Comparison of ENCODE assay signal across 1 cellular context in genomic region chr21:42009831-42010506, GRCh38.
A peak's percentile ranks its signal among the peaks of the same experiment; 100 is the strongest.
TF ChIP-seq lines count a peak whose summit lies in the region.

TSS of gene ZBTB21 (minus strand) at chr21:42010360. CDS start at chr21:41994095, 16,265 bp downstream.

TF ChIP-seq in K562, 482 proteins besides CTCF, POLR2A, EP300 and RAD21 (continued from another document and continues in another):
- TF ChIP-seq ZNF175 (CRISPR knock-in tag; IDR thresholded peaks at IDR 0.05; ENCODE audit: low read depth) (peak; percentile 34; the same call in 1 of the 2 replicates), THRAP3 (IDR thresholded peaks at IDR 0.05; ENCODE audit: borderline replicate concordance) (no peak), RBM39 (optimal IDR thresholded peaks at IDR 0.05; ENCODE audit: low read depth, low read length) (no peak), XRCC3 (IDR thresholded peaks at IDR 0.05) (no peak), ZNF121 (CRISPR knock-in tag; conservative IDR thresholded peaks at IDR 0.05) (no peak), MTF1 (CRISPR knock-in tag; IDR thresholded peaks at IDR 0.05; ENCODE audit: borderline replicate concordance) (no peak), MCM7 (IDR thresholded peaks at IDR 0.05) (no peak), KAT2B (IDR thresholded peaks at IDR 0.05; ENCODE audit: low read depth, low read length) (no peak), MITF (IDR thresholded peaks at IDR 0.05) (peak; percentile 48; the same call in 1 of the 2 replicates), HOXB6 (CRISPR knock-in tag; IDR thresholded peaks at IDR 0.05; ENCODE audit: borderline replicate concordance) (no peak), FOXK2 (conservative IDR thresholded peaks at IDR 0.05 in 1 of 2, IDR thresholded peaks at IDR 0.05 in 1 of 2; ENCODE audit: low read depth in 2 of 2) (peak; percentile 16 to 37; a peak in 2 of 4 replicates), ZSCAN29 (IDR thresholded peaks at IDR 0.05) (no peak), JUNB (CRISPR knock-in tag; conservative IDR thresholded peaks at IDR 0.05) (peak; percentile 83), NELFE (IDR thresholded peaks at IDR 0.05; ENCODE audit: insufficient read depth, insufficient read length) (no peak), PYGO2 (tag; IDR thresholded peaks at IDR 0.05) (no peak), KHSRP (IDR thresholded peaks at IDR 0.05) (peak; percentile 98), NR2F6 (CRISPR knock-in tag; IDR thresholded peaks at IDR 0.05) (0 out of 2 replicates have a peak, but pooled peaks have one; percentile 42), TCF3 (CRISPR knock-in tag; IDR thresholded peaks at IDR 0.05) (no peak), ZNF639 (CRISPR knock-in tag; conservative IDR thresholded peaks at IDR 0.05 in 1 of 2, IDR thresholded peaks at IDR 0.05 in 1 of 2) (no peak), NKRF (IDR thresholded peaks at IDR 0.05; ENCODE audit: borderline replicate concordance) (no peak), ZNF740 (CRISPR knock-in tag; IDR thresholded peaks at IDR 0.05) (no peak), ZNF740 (tag; IDR thresholded peaks at IDR 0.05) (peak in 1 of 2 experiments; percentile 96; a peak in 2 of 4 replicates), RAD51 (IDR thresholded peaks at IDR 0.05; ENCODE audit: borderline replicate concordance, low read depth) (peak; percentile 80), CEBPZ (IDR thresholded peaks at IDR 0.05; ENCODE audit: borderline replicate concordance, low read depth, low read length) (no peak), ZNF316 (IDR thresholded peaks at IDR 0.05) (no peak)
- TF ChIP-seq, protein P1, sequence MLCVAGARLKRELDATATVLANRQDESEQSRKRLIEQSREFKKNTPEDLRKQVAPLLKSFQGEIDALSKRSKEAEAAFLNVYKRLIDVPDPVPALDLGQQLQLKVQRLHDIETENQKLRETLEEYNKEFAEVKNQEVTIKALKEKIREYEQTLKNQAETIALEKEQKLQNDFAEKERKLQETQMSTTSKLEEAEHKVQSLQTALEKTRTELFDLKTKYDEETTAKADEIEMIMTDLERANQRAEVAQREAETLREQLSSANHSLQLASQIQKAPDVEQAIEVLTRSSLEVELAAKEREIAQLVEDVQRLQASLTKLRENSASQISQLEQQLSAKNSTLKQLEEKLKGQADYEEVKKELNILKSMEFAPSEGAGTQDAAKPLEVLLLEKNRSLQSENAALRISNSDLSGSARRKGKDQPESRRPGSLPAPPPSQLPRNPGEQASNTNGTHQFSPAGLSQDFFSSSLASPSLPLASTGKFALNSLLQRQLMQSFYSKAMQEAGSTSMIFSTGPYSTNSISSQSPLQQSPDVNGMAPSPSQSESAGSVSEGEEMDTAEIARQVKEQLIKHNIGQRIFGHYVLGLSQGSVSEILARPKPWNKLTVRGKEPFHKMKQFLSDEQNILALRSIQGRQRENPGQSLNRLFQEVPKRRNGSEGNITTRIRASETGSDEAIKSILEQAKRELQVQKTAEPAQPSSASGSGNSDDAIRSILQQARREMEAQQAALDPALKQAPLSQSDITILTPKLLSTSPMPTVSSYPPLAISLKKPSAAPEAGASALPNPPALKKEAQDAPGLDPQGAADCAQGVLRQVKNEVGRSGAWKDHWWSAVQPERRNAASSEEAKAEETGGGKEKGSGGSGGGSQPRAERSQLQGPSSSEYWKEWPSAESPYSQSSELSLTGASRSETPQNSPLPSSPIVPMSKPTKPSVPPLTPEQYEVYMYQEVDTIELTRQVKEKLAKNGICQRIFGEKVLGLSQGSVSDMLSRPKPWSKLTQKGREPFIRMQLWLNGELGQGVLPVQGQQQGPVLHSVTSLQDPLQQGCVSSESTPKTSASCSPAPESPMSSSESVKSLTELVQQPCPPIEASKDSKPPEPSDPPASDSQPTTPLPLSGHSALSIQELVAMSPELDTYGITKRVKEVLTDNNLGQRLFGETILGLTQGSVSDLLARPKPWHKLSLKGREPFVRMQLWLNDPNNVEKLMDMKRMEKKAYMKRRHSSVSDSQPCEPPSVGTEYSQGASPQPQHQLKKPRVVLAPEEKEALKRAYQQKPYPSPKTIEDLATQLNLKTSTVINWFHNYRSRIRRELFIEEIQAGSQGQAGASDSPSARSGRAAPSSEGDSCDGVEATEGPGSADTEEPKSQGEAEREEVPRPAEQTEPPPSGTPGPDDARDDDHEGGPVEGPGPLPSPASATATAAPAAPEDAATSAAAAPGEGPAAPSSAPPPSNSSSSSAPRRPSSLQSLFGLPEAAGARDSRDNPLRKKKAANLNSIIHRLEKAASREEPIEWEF (CRISPR knock-in tag; IDR thresholded peaks at IDR 0.05), result no peak
- TF ChIP-seq, protein P2, sequence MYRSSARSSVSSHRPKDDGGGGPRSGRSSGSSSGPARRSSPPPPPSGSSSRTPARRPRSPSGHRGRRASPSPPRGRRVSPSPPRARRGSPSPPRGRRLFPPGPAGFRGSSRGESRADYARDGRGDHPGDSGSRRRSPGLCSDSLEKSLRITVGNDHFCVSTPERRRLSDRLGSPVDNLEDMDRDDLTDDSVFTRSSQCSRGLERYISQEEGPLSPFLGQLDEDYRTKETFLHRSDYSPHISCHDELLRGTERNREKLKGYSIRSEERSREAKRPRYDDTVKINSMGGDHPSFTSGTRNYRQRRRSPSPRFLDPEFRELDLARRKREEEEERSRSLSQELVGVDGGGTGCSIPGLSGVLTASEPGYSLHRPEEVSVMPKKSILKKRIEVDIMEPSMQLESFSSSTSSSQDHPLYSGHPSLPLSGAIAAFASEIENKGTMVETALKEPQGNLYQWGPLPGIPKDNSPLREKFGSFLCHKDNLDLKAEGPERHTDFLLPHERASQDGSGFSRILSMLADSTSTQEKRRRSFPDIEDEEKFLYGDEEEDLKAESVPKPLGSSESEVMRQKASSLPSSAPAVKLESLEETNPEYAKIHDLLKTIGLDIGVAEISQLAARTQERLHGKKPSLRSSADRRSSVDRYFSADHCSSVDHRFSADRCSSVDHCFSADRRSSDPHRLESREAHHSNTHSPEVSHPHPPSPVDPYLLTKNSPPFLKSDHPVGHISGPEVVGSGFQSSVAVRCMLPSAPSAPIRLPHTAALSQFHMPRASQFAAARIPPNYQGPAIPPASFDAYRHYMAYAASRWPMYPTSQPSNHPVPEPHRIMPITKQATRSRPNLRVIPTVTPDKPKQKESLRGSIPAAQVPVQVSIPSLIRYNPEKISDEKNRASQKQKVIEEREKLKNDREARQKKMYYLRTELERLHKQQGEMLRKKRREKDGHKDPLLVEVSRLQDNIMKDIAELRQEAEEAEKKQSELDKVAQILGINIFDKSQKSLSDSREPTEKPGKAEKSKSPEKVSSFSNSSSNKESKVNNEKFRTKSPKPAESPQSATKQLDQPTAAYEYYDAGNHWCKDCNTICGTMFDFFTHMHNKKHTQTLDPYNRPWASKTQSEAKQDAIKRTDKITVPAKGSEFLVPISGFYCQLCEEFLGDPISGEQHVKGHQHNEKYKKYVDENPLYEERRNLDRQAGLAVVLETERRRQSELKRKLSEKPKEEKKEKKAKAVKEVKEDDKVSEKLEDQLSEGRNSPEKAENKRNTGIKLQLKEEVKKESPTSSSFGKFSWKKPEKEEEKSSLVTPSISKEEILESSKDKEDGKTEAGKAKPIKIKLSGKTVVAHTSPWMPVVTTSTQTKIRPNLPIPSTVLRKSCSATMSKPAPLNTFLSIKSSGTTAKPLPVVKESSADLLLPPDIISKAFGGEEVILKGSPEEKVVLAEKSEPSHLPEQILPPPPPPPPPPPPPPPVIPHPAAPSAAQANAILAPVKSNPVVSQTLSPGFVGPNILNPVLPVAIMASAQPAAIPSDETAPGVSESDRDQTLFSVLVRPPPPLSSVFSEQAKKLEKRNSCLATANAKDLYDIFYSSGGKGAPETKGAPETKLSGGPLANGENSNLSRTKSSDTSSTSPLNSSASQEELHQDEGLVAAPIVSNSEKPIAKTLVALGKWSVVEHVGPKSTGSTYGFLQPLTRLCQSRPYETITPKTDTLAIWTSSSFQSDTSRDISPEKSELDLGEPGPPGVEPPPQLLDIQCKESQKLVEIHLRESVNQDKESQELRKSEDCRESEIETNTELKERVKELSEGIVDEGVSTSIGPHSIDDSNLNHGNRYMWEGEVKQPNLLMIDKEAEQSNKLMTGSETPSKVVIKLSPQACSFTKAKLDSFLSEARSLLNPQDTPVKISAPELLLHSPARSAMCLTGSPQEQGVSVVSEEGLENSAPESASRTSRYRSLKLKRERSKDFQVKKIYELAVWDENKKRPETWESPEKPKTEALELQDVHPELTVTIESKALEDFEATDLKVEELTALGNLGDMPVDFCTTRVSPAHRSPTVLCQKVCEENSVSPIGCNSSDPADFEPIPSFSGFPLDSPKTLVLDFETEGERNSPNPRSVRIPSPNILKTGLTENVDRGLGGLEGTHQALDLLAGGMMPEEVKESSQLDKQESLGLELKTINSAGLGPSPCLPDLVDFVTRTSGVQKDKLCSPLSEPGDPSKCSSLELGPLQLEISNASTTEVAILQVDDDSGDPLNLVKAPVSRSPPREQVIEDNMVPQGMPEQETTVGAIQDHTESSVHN (IDR thresholded peaks at IDR 0.05; ENCODE audit: borderline replicate concordance in 1 of 2, low read depth in 1 of 2), result no peak; a peak in 1 of 4 replicates
- TF ChIP-seq, protein P3, sequence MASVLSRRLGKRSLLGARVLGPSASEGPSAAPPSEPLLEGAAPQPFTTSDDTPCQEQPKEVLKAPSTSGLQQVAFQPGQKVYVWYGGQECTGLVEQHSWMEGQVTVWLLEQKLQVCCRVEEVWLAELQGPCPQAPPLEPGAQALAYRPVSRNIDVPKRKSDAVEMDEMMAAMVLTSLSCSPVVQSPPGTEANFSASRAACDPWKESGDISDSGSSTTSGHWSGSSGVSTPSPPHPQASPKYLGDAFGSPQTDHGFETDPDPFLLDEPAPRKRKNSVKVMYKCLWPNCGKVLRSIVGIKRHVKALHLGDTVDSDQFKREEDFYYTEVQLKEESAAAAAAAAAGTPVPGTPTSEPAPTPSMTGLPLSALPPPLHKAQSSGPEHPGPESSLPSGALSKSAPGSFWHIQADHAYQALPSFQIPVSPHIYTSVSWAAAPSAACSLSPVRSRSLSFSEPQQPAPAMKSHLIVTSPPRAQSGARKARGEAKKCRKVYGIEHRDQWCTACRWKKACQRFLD (CRISPR knock-in tag; IDR thresholded peaks at IDR 0.05), result 0 out of 2 replicates have a peak, but pooled peaks have one; percentile 59
